ENCODE assay signal across 11 cellular contexts in genomic region chr2:237324446-237325236, GRCh38.
DNase-seq lines count a peak whose midpoint lies in the region; ATAC-seq and TF ChIP-seq lines count a peak whose summit lies in the region.
"Had no signal": no experiment of that assay in that cellular context is flagged by ENCODE, and none has a peak within 500 bp of the region (broad histone marks: within the 10 kb centered on the region; RNA-seq: fewer than 3 reads in every experiment).

No MANE protein-coding gene starts in this region.

- DNase-seq in right cardiac atrium, result peak in 1 of 3 donors; percentile 73
- DNase-seq in Right ventricle myocardium inferior (ENCODE audit: missing footprints), result no peak
- no peak for DNase-seq in esophagus muscularis mucosa (ENCODE audit: extremely low spot score)
- no peak for DNase-seq in osteocyte (ENCODE audit: extremely low spot score, unreplicated experiment)
- DNase-seq in activated naive CD4-positive, alpha-beta T cell (lab: John Stamatoyannopoulos, UW), result no peak
- DNase-seq in inferior parietal cortex (ENCODE audit: extremely low spot score), result no peak
- no peak for DNase-seq in iPS-NIHi11 (ENCODE audit: low spot score)
- DNase-seq: AML-193 had no signal

- peak in 1 of 2 donors; percentile 10 for ATAC-seq in right cardiac atrium
- ATAC-seq in Right ventricle myocardium inferior, result no peak
- ATAC-seq in HG03095 (IDR thresholded peaks at IDR 0.05; ENCODE audit: unreplicated experiment), result no peak
- ATAC-seq: sciatic nerve had no signal

- TF ChIP-seq EP300 in esophagus muscularis mucosa (IDR thresholded peaks at IDR 0.05), result no peak

- TF ChIP-seq POLR2A in esophagus muscularis mucosa (IDR thresholded peaks at IDR 0.05; ENCODE audit: low read depth), result no peak

- H3K4me1 ChIP-seq in right cardiac atrium (ENCODE audit: control insufficient read depth, insufficient read depth, low read length) (peaks cover 8% of the 10 kb centered on the region), esophagus muscularis mucosa (peaks cover 32 to 87% (median 84%) of the 10 kb centered on the region in 4 donors)

- H3K4me3 ChIP-seq in right cardiac atrium (ENCODE audit: low read length) (no peak overlapping the region), esophagus muscularis mucosa (no peak overlapping the region)

- peak overlapping the region; percentile 10 for H3K27ac ChIP-seq in right cardiac atrium (ENCODE audit: low read length)
- peak overlapping the region; percentile 80 to 96 (median 94) for H3K27ac ChIP-seq in esophagus muscularis mucosa (replicated peaks in 1 of 4)

- H3K4me3 Mint-ChIP-seq in osteocyte (ENCODE audit: unreplicated experiment), result no peak overlapping the region
- H3K4me3 Mint-ChIP-seq: memory B cell had no signal

- H3K9me3 Mint-ChIP-seq in osteocyte (ENCODE audit: unreplicated experiment), result no peaks in the 10 kb centered on the region
- H3K9me3 Mint-ChIP-seq: memory B cell had no signal

- no peak for TF ChIP-seq CTCF in esophagus muscularis mucosa (IDR thresholded peaks at IDR 0.05)
- no peak for TF ChIP-seq CTCF in osteocyte (IDR thresholded peaks at IDR 0.05)

- peaks cover 3% of the 10 kb centered on the region for H3K36me3 Mint-ChIP-seq in osteocyte (ENCODE audit: unreplicated experiment)
- H3K36me3 Mint-ChIP-seq: memory B cell had no signal

- no peaks in the 10 kb centered on the region for H3K27me3 ChIP-seq in right cardiac atrium (ENCODE audit: control insufficient read depth, insufficient read depth)
- H3K27me3 ChIP-seq in esophagus muscularis mucosa, result no peaks in the 10 kb centered on the region

- WGBS in right cardiac atrium, result 58% methylated on average over 16 of the region's 16 CpGs
- WGBS in esophagus muscularis mucosa, result 57% methylated on average over 16 of the region's 16 CpGs

- no peaks in the 10 kb centered on the region for H3K27me3 Mint-ChIP-seq in osteocyte (ENCODE audit: unreplicated experiment)

- H3K9me3 ChIP-seq in right cardiac atrium (ENCODE audit: control insufficient read depth, low read length), result no peaks in the 10 kb centered on the region
- no peaks in the 10 kb centered on the region for H3K9me3 ChIP-seq in esophagus muscularis mucosa

- H3K4me1 Mint-ChIP-seq in osteocyte (ENCODE audit: unreplicated experiment), result peaks cover 65% of the 10 kb centered on the region
- H3K4me1 Mint-ChIP-seq: memory B cell had no signal

- intact Hi-C loops in right cardiac atrium (cut with DNase I) (loop anchor here in 1 of 4 donors (10.0 kb wide), 1 partner anchor 160 kb away; no protein-coding TSS in a partner anchor), Right ventricle myocardium inferior (cut with DNase I) (no loop called here), esophagus muscularis mucosa (cut with DNase I) (no loop called here)

- no peaks in the 10 kb centered on the region for H3K36me3 ChIP-seq in esophagus muscularis mucosa

- H3K27ac Mint-ChIP-seq in osteocyte (ENCODE audit: unreplicated experiment), result peak overlapping the region; percentile 97
- H3K27ac Mint-ChIP-seq: memory B cell had no signal
